In genomic region chr1:120232834-120233660, GRCh38 we compare ENCODE assay signal across 8 cellular contexts. TPM values are rescaled to one million over a fixed set of nuclear protein-coding genes. Genes with fewer than 3 reads are reported as not detected.
A peak's percentile ranks its signal among the peaks of the same experiment; 100 is the strongest.
DNase-seq lines count a peak whose midpoint lies in the region; ATAC-seq, FAIRE-seq and TF ChIP-seq lines count a peak whose summit lies in the region.
"Not testable (repeated sequence)": the region's sequence is repeated elsewhere in the genome, so short reads cannot be mapped to it uniquely, and the experiment has no call there.

No MANE protein-coding gene starts in this region.

- H3K4me1 Mint-ChIP-seq in activated B cell treated with CpG ODN at 0.5 μM for 24 hours: not testable (repeated sequence)

- TF ChIP-seq RAD21 in GM12878 (IDR thresholded peaks at IDR 0.05; ENCODE audit: insufficient read depth, low read depth, low read length): not testable (repeated sequence)

- CTCF ChIA-PET in AG04450 (lab: Charles Lee); activated B cell treated with CpG ODN at 0.5 μM for 24 hours (lab: Charles Lee); GM12878 (lab: Yijun Ruan, JAX): not testable (repeated sequence)

- H3K27me3 Mint-ChIP-seq in activated B cell treated with CpG ODN at 0.5 μM for 24 hours: not testable (repeated sequence)

- not testable (repeated sequence) for H4K20me1 ChIP-seq in GM12878 (ENCODE audit: control insufficient read depth, insufficient read depth)

- H3K4me3 Mint-ChIP-seq in activated B cell treated with CpG ODN at 0.5 μM for 24 hours: not testable (repeated sequence)

- not testable (repeated sequence) for TF ChIP-seq CTCF in AG04450 (IDR thresholded peaks at IDR 0.05; ENCODE audit: low read depth, low read length); activated B cell treated with CpG ODN at 0.5 μM for 24 hours (IDR thresholded peaks at IDR 0.05); GM12878 (IDR thresholded peaks at IDR 0.05 in 2 of 3, conservative IDR thresholded peaks at IDR 0.05 in 1 of 3; ENCODE audit: control insufficient read depth in 2 of 3, extremely low read depth in 1 of 3, insufficient read depth in 1 of 3, low read depth in 3 of 3, low read length in 3 of 3); foreskin keratinocyte (conservative IDR thresholded peaks at IDR 0.05); right lobe of liver (IDR thresholded peaks at IDR 0.05); sigmoid colon (IDR thresholded peaks at IDR 0.05)

- WGBS in GM12878 (ENCODE audit: insufficient coverage, insufficient replicate concordance, low lambda C conversion rate, missing lambda C conversion rate): 1% methylated on average over 17 of the region's 53 CpGs
- WGBS in right lobe of liver (ENCODE audit: insufficient coverage, low coverage, low lambda C conversion rate, missing lambda C conversion rate): no CpG with 5 or more reads among the region's 53 CpGs
- 0 to 1% methylated on average over 17 to 18 of the region's 53 CpGs for WGBS in sigmoid colon, 2 donors

- not testable (repeated sequence) for H3K9ac ChIP-seq in GM12878 (ENCODE audit: control insufficient read depth, insufficient read depth, low read length)

- H3K4me2 ChIP-seq in GM12878 (ENCODE audit: control insufficient read depth, insufficient read depth): not testable (repeated sequence)

- not testable (repeated sequence) for H2AFZ ChIP-seq in GM12878 (ENCODE audit: control insufficient read depth, low read depth, low read length)

- H3K27me3 ChIP-seq in AG04450 (ENCODE audit: control insufficient read depth, insufficient read depth, low read length); GM12878 (replicated peaks in 1 of 2; ENCODE audit: control insufficient read depth in 2 of 2, insufficient read depth in 2 of 2, low read length in 1 of 2); foreskin keratinocyte; right lobe of liver; sigmoid colon: not testable (repeated sequence)

- DNase-seq in AG04450 (ENCODE audit: low read depth, low spot score); activated B cell treated with CpG ODN at 0.5 μM for 24 hours; GM12878 (ENCODE audit: low read depth, low spot score); foreskin keratinocyte; right lobe of liver; sigmoid colon: not testable (repeated sequence)

- in situ Hi-C loops in GM12878 (cut with MboI): not testable (repeated sequence)

- H3K79me2 ChIP-seq in GM12878 (ENCODE audit: control insufficient read depth, insufficient read depth, low read length): not testable (repeated sequence)

- H3K36me3 Mint-ChIP-seq in activated B cell treated with CpG ODN at 0.5 μM for 24 hours (ENCODE audit: low read depth): not testable (repeated sequence)

- SMC1A ChIA-PET in GM12878 (lab: Charles Lee; ENCODE audit: uncharacterized antibody, unreplicated experiment): not testable (repeated sequence)

- POLR2A ChIA-PET in AG04450 (lab: Yijun Ruan, JAX); activated B cell treated with CpG ODN at 0.5 μM for 24 hours (lab: Charles Lee); GM12878 (lab: Charles Lee): not testable (repeated sequence)

- not testable (repeated sequence) for H3K4me1 ChIP-seq in GM12878 (ENCODE audit: control insufficient read depth, insufficient read depth, low read length); foreskin keratinocyte; right lobe of liver; sigmoid colon

- H3K36me3 ChIP-seq in GM12878 (ENCODE audit: control insufficient read depth in 2 of 2, insufficient read depth in 2 of 2, low read length in 1 of 2); right lobe of liver; sigmoid colon: not testable (repeated sequence)

- intact Hi-C loops in activated B cell treated with CpG ODN at 0.5 μM for 24 hours (cut with micrococcal nuclease); GM12878 (cut with micrococcal nuclease; ENCODE audit: unreplicated experiment); right lobe of liver (cut with DNase I); sigmoid colon (cut with DNase I): not testable (repeated sequence)

- not testable (repeated sequence) for H3K9me3 Mint-ChIP-seq in activated B cell treated with CpG ODN at 0.5 μM for 24 hours

- FAIRE-seq in GM12878 (lab: Jason Lieb, UNC): not testable (repeated sequence)

- H3K27ac ChIP-seq in AG04450 (ENCODE audit: low read depth, low read length); GM12878 (ENCODE audit: control insufficient read depth, insufficient read depth); foreskin keratinocyte; right lobe of liver: not testable (repeated sequence)
- H3K27ac ChIP-seq in sigmoid colon: peak overlapping the region in 2 of 4 donors; percentile 55 to 64

- TF ChIP-seq EP300 in GM12878 (IDR thresholded peaks at IDR 0.05; ENCODE audit: borderline replicate concordance in 1 of 2, control insufficient read depth in 1 of 2, low read depth in 2 of 2, low read length in 2 of 2); sigmoid colon (IDR thresholded peaks at IDR 0.05): not testable (repeated sequence)

- H3K27ac Mint-ChIP-seq in activated B cell treated with CpG ODN at 0.5 μM for 24 hours: not testable (repeated sequence)

- TF ChIP-seq POLR2A in GM12878 (IDR thresholded peaks at IDR 0.05; ENCODE audit: low read depth, low read length); right lobe of liver (IDR thresholded peaks at IDR 0.05); sigmoid colon (IDR thresholded peaks at IDR 0.05): not testable (repeated sequence)

- ATAC-seq in GM19023 (IDR thresholded peaks at IDR 0.05; ENCODE audit: unreplicated experiment) (peak; percentile 80), HG02885 (IDR thresholded peaks at IDR 0.05; ENCODE audit: poor library complexity, unreplicated experiment) (peak; percentile 54), activated B cell treated with CpG ODN at 0.5 μM for 24 hours (ENCODE audit: low read depth) (peak; percentile 98), GM12878 (peak; percentile 94), foreskin keratinocyte (peak; percentile 98), right lobe of liver (peak; percentile 99 to 100 (median 100))

- not testable (repeated sequence) for H3K9me3 ChIP-seq in AG04450 (ENCODE audit: control insufficient read depth, insufficient read depth, low read length); GM12878 (replicated peaks; ENCODE audit: control insufficient read depth, insufficient read depth, low read length); right lobe of liver; sigmoid colon

- H3K4me3 ChIP-seq in AG04450 (ENCODE audit: low read depth, low read length): 0 out of 2 replicates have a peak overlapping the region, but pooled peaks have one; percentile 22
- not testable (repeated sequence) for H3K4me3 ChIP-seq in GM12878
- peak overlapping the region in 1 of 3 donors; percentile 33 for H3K4me3 ChIP-seq in right lobe of liver
- peak overlapping the region in 3 of 4 donors; percentile 19 to 37 (median 34) for H3K4me3 ChIP-seq in sigmoid colon

- not testable (repeated sequence) for BruUV-seq in GM12878 (replicated peaks; lab: Mats Ljungman, UMichigan)

- RAD21 ChIA-PET in GM12878 (lab: Charles Lee; ENCODE audit: unreplicated experiment): not testable (repeated sequence)

RNA-seq across cellular contexts. Expression of gene SEC22B, which starts 56.7 kb away (rescaled TPM):
- 60.0 and 73.9 TPM in 2 replicates for polyA plus RNA-seq in AG04450 (2011; rRNA removed)
- 47.4 and 71.4 TPM in 2 replicates for polyA minus RNA-seq in AG04450 (2011; rRNA and poly(A)+ RNA removed)
- total RNA-seq in activated B cell treated with CpG ODN at 0.5 μM for 24 hours: 24.5 and 27.5 TPM in 2 replicates
- total RNA-seq in GM12878 (2013; cell fraction: nucleolus; rRNA removed): 48.9 and 55.9 TPM in 2 replicates
- 20.4 and 25.1 TPM in 2 replicates for total RNA-seq in GM12878 (2014; rRNA removed)
- total RNA-seq in GM12878 (2014; rRNA removed; fragmentation: Illumina TruSeq; extraction: Trizol): 28.0 and 29.0 TPM in 2 replicates
- total RNA-seq in GM12878 (2021): 21.0 and 21.7 TPM in 2 replicates
- 15.5 TPM for polyA plus RNA-seq in GM12878 (2011; ENCODE audit: low read depth)
- 24.6 and 36.7 TPM in 2 replicates for polyA plus RNA-seq in GM12878 (2011; rRNA removed)
- 9.6 and 10.7 TPM in 2 replicates for polyA plus RNA-seq in GM12878 (2011; cell fraction: cytosol; rRNA removed)
- 15.8 and 15.9 TPM in 2 replicates for polyA plus RNA-seq in GM12878 (2011; cell fraction: nucleus; rRNA removed)
- polyA plus RNA-seq in GM12878 (2012): 24.3 and 27.8 TPM in 2 replicates
- 30.0 and 34.0 TPM in 2 replicates for polyA plus RNA-seq in GM12878 (2014; fragmentation: Illumina TruSeq; extraction: Trizol)
- polyA plus RNA-seq in GM12878 (2014; fragmentation: Nextera tagmentation; extraction: Ambion mirVana): 10 to 100 TPM; 27.4 to 36.7 TPM
- 17.2 and 19.8 TPM in 2 replicates for polyA plus RNA-seq in GM12878 (2014; rRNA removed)
- polyA plus RNA-seq in GM12878 (2016; fragmentation: Nextera tagmentation; extraction: Ambion mirVana): 10 to 100 TPM; 41.2 to 41.5 TPM
- 18.8 and 23.6 TPM in 2 replicates for polyA minus RNA-seq in GM12878 (2011; rRNA and poly(A)+ RNA removed)
- polyA minus RNA-seq in GM12878 (2011; cell fraction: cytosol; rRNA and poly(A)+ RNA removed): 6.7 and 8.1 TPM in 2 replicates
- 20.1 and 28.0 TPM in 2 replicates for polyA minus RNA-seq in GM12878 (2011; cell fraction: nucleus; rRNA and poly(A)+ RNA removed)
- 16.4 and 17.8 TPM in 2 replicates for total RNA-seq in foreskin keratinocyte
- polyA plus RNA-seq in foreskin keratinocyte: 10.3 TPM in 2 replicates
- total RNA-seq in right lobe of liver: 10 to 100 TPM; 17.3 to 26.8 (median 20.8) TPM
- total RNA-seq in sigmoid colon: 10 to 100 TPM; 25.8 to 28.5 (median 27.9) TPM
- 10 to 100 TPM; 16.2 to 24.0 (median 20.6) TPM for polyA plus RNA-seq in sigmoid colon
